Comparison of ENCODE assay signal across 29 cellular contexts in the genomic region with DNA sequence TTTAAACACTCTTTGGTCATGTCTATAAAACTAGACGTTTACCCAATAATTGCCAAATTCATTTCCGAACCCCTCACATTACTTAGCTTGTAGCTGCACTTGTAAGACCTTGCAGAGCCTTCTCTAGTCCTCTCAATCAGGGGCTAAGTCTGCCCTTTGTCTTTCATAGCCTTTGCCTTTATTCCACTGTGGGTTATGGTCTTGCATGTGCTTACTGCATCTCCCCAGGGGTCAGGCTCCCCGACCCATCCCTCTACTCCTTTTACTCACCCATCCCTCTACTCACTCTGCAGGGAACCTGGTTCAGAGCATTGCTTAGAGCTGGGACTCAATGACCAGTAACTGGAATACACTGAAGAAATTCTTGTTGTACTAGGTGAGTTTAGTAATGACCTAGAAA.
"Had no signal": no experiment of that assay in that cellular context is flagged by ENCODE, and none has a peak within 500 bp of the region (broad histone marks: within the 10 kb centered on the region; RNA-seq: fewer than 3 reads in every experiment).

No MANE protein-coding gene starts in this region.

- H3K27ac ChIP-seq: brain microvascular endothelial cell, coronary artery, dorsolateral prefrontal cortex had no signal

- DNase-seq: activated CD4-positive, alpha-beta memory T cell treated with anti-CD3 and anti-CD28 coated beads, Interleukin-2, amount 10 ng/mL, durations not matched to agents 7 days and 5 days; activated CD4-positive, alpha-beta T cell treated with anti-CD3 and anti-CD28 coated beads for 1 hour; activated CD4-positive, alpha-beta T cell treated with anti-CD3 and anti-CD28 coated beads for 4 hours; activated CD4-positive, alpha-beta T cell treated with anti-CD3 and anti-CD28 coated beads, Interleukin-2, amount 10 ng/mL, durations not matched to agents 7 days and 5 days; activated CD4-positive, alpha-beta T cell treated with anti-CD3 and anti-CD28 coated beads, Interleukin-2, amount 50 U/mL, for 4 hours; activated CD8-positive, alpha-beta memory T cell treated with anti-CD3 and anti-CD28 coated beads, Interleukin-2, amount 50 U/mL, for 48 hours; activated gamma-delta T cell; activated naive CD4-positive, alpha-beta T cell; activated naive CD4-positive, alpha-beta T cell treated with anti-CD3 and anti-CD28 coated beads, Interleukin-2, amount 10 ng/mL, durations not matched to agents 7 days and 5 days; activated naive CD8-positive, alpha-beta T cell treated with anti-CD3 and anti-CD28 coated beads, Interleukin-2, amount 10 ng/mL, durations not matched to agents 7 days and 5 days; activated T-cell treated with anti-CD3 and anti-CD28 coated beads for 4 hours; activated T-cell treated with anti-CD3 and anti-CD28 coated beads, Interleukin-2, amount 50 U/mL, for 24 hours; activated T-cell treated with anti-CD3 and anti-CD28 coated beads, Interleukin-2, amount 50 U/mL, for 72 hours; anterior cingulate cortex; brain microvascular endothelial cell; dorsolateral prefrontal cortex; effector memory CD4-positive, alpha-beta T cell; endodermal cell; foreskin fibroblast; head of caudate nucleus; T-helper 2 cell had no signal

- H3K4me1 Mint-ChIP-seq: activated CD4-positive, alpha-beta memory T cell treated with anti-CD3 and anti-CD28 coated beads, Interleukin-2, amount 10 ng/mL, durations not matched to agents 7 days and 5 days; activated CD4-positive, alpha-beta T cell treated with anti-CD3 and anti-CD28 coated beads, Interleukin-2, amount 10 ng/mL, durations not matched to agents 7 days and 5 days; activated naive CD4-positive, alpha-beta T cell treated with anti-CD3 and anti-CD28 coated beads, Interleukin-2, amount 10 ng/mL, durations not matched to agents 7 days and 5 days; activated naive CD8-positive, alpha-beta T cell treated with anti-CD3 and anti-CD28 coated beads, Interleukin-2, amount 10 ng/mL, durations not matched to agents 7 days and 5 days; central memory CD8-positive, alpha-beta T cell; endodermal cell had no signal

- H3K27me3 Mint-ChIP-seq: activated CD4-positive, alpha-beta memory T cell treated with anti-CD3 and anti-CD28 coated beads, Interleukin-2, amount 10 ng/mL, durations not matched to agents 7 days and 5 days; activated CD4-positive, alpha-beta T cell treated with anti-CD3 and anti-CD28 coated beads, Interleukin-2, amount 10 ng/mL, durations not matched to agents 7 days and 5 days; activated naive CD4-positive, alpha-beta T cell treated with anti-CD3 and anti-CD28 coated beads, Interleukin-2, amount 10 ng/mL, durations not matched to agents 7 days and 5 days; activated naive CD8-positive, alpha-beta T cell treated with anti-CD3 and anti-CD28 coated beads, Interleukin-2, amount 10 ng/mL, durations not matched to agents 7 days and 5 days; central memory CD8-positive, alpha-beta T cell; dendritic cell treated with granulocyte-macrophage colony-stimulating factor and Interleukin-4, amounts not matched to agents 40 ng/mL and 50 ng/mL, for 4 days had no signal

- FAIRE-seq: astrocyte, bronchial epithelial cell, frontal cortex had no signal

- H3K27ac Mint-ChIP-seq: activated CD4-positive, alpha-beta memory T cell treated with anti-CD3 and anti-CD28 coated beads, Interleukin-2, amount 10 ng/mL, durations not matched to agents 7 days and 5 days; activated CD4-positive, alpha-beta T cell treated with anti-CD3 and anti-CD28 coated beads, Interleukin-2, amount 10 ng/mL, durations not matched to agents 7 days and 5 days; activated naive CD4-positive, alpha-beta T cell treated with anti-CD3 and anti-CD28 coated beads, Interleukin-2, amount 10 ng/mL, durations not matched to agents 7 days and 5 days; activated naive CD4-positive, alpha-beta T cell treated with anti-CD3 and anti-CD28 coated beads, Interleukin-2, amount 50 U/mL, for 72 hours; activated naive CD8-positive, alpha-beta T cell treated with anti-CD3 and anti-CD28 coated beads, Interleukin-2, amount 10 ng/mL, durations not matched to agents 7 days and 5 days; activated T-cell treated with anti-CD3 and anti-CD28 coated beads, Interleukin-2, amount 50 U/mL, for 24 hours; activated T-cell treated with anti-CD3 and anti-CD28 coated beads, Interleukin-2, amount 50 U/mL, for 72 hours; dendritic cell treated with granulocyte-macrophage colony-stimulating factor and Interleukin-4, amounts not matched to agents 40 ng/mL and 50 ng/mL, for 4 days; endodermal cell had no signal

- H3K4me3 Mint-ChIP-seq: activated CD4-positive, alpha-beta memory T cell treated with anti-CD3 and anti-CD28 coated beads, Interleukin-2, amount 10 ng/mL, durations not matched to agents 7 days and 5 days; activated CD4-positive, alpha-beta T cell treated with anti-CD3 and anti-CD28 coated beads, Interleukin-2, amount 10 ng/mL, durations not matched to agents 7 days and 5 days; activated naive CD4-positive, alpha-beta T cell treated with anti-CD3 and anti-CD28 coated beads, Interleukin-2, amount 10 ng/mL, durations not matched to agents 7 days and 5 days; activated naive CD8-positive, alpha-beta T cell treated with anti-CD3 and anti-CD28 coated beads, Interleukin-2, amount 10 ng/mL, durations not matched to agents 7 days and 5 days; activated T-cell treated with anti-CD3 and anti-CD28 coated beads, Interleukin-2, amount 50 U/mL, for 24 hours; activated T-cell treated with anti-CD3 and anti-CD28 coated beads, Interleukin-2, amount 50 U/mL, for 72 hours; central memory CD8-positive, alpha-beta T cell; dendritic cell treated with granulocyte-macrophage colony-stimulating factor and Interleukin-4, amounts not matched to agents 40 ng/mL and 50 ng/mL, for 4 days; endodermal cell had no signal

- H3K4me3 ChIP-seq: coronary artery, dorsolateral prefrontal cortex had no signal

- ATAC-seq: activated naive CD4-positive, alpha-beta T cell treated with anti-CD3 and anti-CD28 coated beads, Interleukin-2, amount 50 U/mL, for 72 hours; activated T-cell treated with anti-CD3 and anti-CD28 coated beads, Interleukin-2, amount 50 U/mL, for 72 hours; esophagus mucosa had no signal

- H3K36me3 Mint-ChIP-seq: activated naive CD4-positive, alpha-beta T cell treated with anti-CD3 and anti-CD28 coated beads, Interleukin-2, amount 10 ng/mL, durations not matched to agents 7 days and 5 days; activated naive CD4-positive, alpha-beta T cell treated with anti-CD3 and anti-CD28 coated beads, Interleukin-2, amount 50 U/mL, for 72 hours; activated naive CD8-positive, alpha-beta T cell treated with anti-CD3 and anti-CD28 coated beads, Interleukin-2, amount 10 ng/mL, durations not matched to agents 7 days and 5 days had no signal

- H3K36me3 ChIP-seq: brain microvascular endothelial cell had no signal

- H3K27me3 ChIP-seq: brain microvascular endothelial cell had no signal
